Comparison of ENCODE assay signal across 1 cellular context in genomic region chr2:112584134-112584890, GRCh38.
A peak's percentile ranks its signal among the peaks of the same experiment; 100 is the strongest.
TF ChIP-seq lines count a peak whose summit lies in the region.

TSS of gene CHCHD5 (plus strand) at chr2:112584609. CDS start at chr2:112584648, 39 bp downstream.

TF ChIP-seq in HepG2, 621 proteins besides CTCF, POLR2A, EP300 and RAD21 (continued from another document and continues in another):
- TF ChIP-seq TIGD3 (CRISPR knock-in tag; IDR thresholded peaks at IDR 0.05; ENCODE audit: borderline replicate concordance) (no peak), ATF4 (CRISPR knock-in tag; IDR thresholded peaks at IDR 0.05) (peak in 1 of 2 experiments; percentile 93; a peak in 2 of 4 replicates), ZNF598 (CRISPR knock-in tag; IDR thresholded peaks at IDR 0.05; ENCODE audit: borderline replicate concordance) (peak; percentile 89; the same call in 1 of the 2 replicates), ATF6 (CRISPR knock-in tag; conservative IDR thresholded peaks at IDR 0.05) (peak; percentile 88), ZNF512 (CRISPR knock-in tag; IDR thresholded peaks at IDR 0.05) (no peak), IRX3 (CRISPR knock-in tag; IDR thresholded peaks at IDR 0.05; ENCODE audit: borderline replicate concordance, low read depth) (peak; percentile 56; the same call in 1 of the 2 replicates), JUNB (CRISPR knock-in tag; IDR thresholded peaks at IDR 0.05; ENCODE audit: borderline replicate concordance) (no peak), ZNF382 (CRISPR knock-in tag; IDR thresholded peaks at IDR 0.05; ENCODE audit: borderline replicate concordance) (no peak), ZNF784 (CRISPR knock-in tag; IDR thresholded peaks at IDR 0.05; ENCODE audit: borderline replicate concordance) (no peak), ZNF501 (CRISPR knock-in tag; IDR thresholded peaks at IDR 0.05) (peak; percentile 90), KAT7 (CRISPR knock-in tag; IDR thresholded peaks at IDR 0.05; ENCODE audit: borderline replicate concordance) (peak; percentile 82), MLLT10 (CRISPR knock-in tag; IDR thresholded peaks at IDR 0.05) (no peak), NFAT5 (CRISPR knock-in tag; IDR thresholded peaks at IDR 0.05) (no peak; the same call in none of the 2 replicates), ZNF251 (CRISPR knock-in tag; IDR thresholded peaks at IDR 0.05) (no peak; the same call in 1 of the 2 replicates), ZNF710 (CRISPR knock-in tag; IDR thresholded peaks at IDR 0.05; ENCODE audit: borderline replicate concordance) (peak; percentile 80), ZNF75D (CRISPR knock-in tag; IDR thresholded peaks at IDR 0.05; ENCODE audit: borderline replicate concordance) (no peak), SOX5 (CRISPR knock-in tag; IDR thresholded peaks at IDR 0.05; ENCODE audit: borderline replicate concordance) (peak; percentile 44), HNRNPK (IDR thresholded peaks at IDR 0.05; ENCODE audit: low read depth, low read length, poor library complexity, severe bottlenecking) (no peak), YEATS4 (CRISPR knock-in tag; IDR thresholded peaks at IDR 0.05; ENCODE audit: borderline replicate concordance) (peak; percentile 88), PRDM10 (CRISPR knock-in tag; IDR thresholded peaks at IDR 0.05; ENCODE audit: low read depth) (peak; percentile 40; the same call in 1 of the 2 replicates), GRHL1 (CRISPR knock-in tag; conservative IDR thresholded peaks at IDR 0.05) (no peak), PLSCR1 (CRISPR knock-in tag; IDR thresholded peaks at IDR 0.05; ENCODE audit: borderline replicate concordance) (no peak), CHD2 (IDR thresholded peaks at IDR 0.05; ENCODE audit: low read depth, low read length) (peak; percentile 82), ZNF879 (CRISPR knock-in tag; IDR thresholded peaks at IDR 0.05) (0 out of 2 replicates have a peak, but pooled peaks have one; percentile 67), MED13 (CRISPR knock-in tag; IDR thresholded peaks at IDR 0.05) (0 out of 2 replicates have a peak, but pooled peaks have one; percentile 44), PRPF4 (IDR thresholded peaks at IDR 0.05; ENCODE audit: low read depth, low read length, poor library complexity, severe bottlenecking) (no peak), NFKBIZ (CRISPR knock-in tag; IDR thresholded peaks at IDR 0.05) (0 out of 2 replicates have a peak, but pooled peaks have one; percentile 36), ARNT2 (CRISPR knock-in tag; IDR thresholded peaks at IDR 0.05; ENCODE audit: low read depth) (no peak), DMTF1 (CRISPR knock-in tag; IDR thresholded peaks at IDR 0.05) (0 out of 2 replicates have a peak, but pooled peaks have one; percentile 56)
